11 cellular contexts compared by ENCODE assay signal in genomic region chr4:13918110-13918509, GRCh38.
A peak's percentile ranks its signal among the peaks of the same experiment; 100 is the strongest.
DNase-seq lines count a peak whose midpoint lies in the region; ATAC-seq and TF ChIP-seq lines count a peak whose summit lies in the region.
"Had no signal": no experiment of that assay in that cellular context is flagged by ENCODE, and none has a peak within 500 bp of the region (broad histone marks: within the 10 kb centered on the region; RNA-seq: fewer than 3 reads in every experiment).

No MANE protein-coding gene starts in this region.

- H4K20me1 ChIP-seq in osteoblast (ENCODE audit: insufficient read depth, low read length): no peaks in the 10 kb centered on the region

- H3K4me1 ChIP-seq in SJSA1 (replicated peaks) (peaks cover 44% of the 10 kb centered on the region), osteoblast (ENCODE audit: insufficient read depth, low read length) (peaks cover 66% of the 10 kb centered on the region)
- H3K4me1 ChIP-seq: right lobe of liver had no signal

- no peaks in the 10 kb centered on the region for H3K79me2 ChIP-seq in osteoblast (ENCODE audit: insufficient read depth, low read length)

- H3K4me3 ChIP-seq in SJSA1 (no peak overlapping the region), fibroblast of pulmonary artery (replicated peaks; ENCODE audit: low read depth, low read length) (no peak overlapping the region), osteoblast (ENCODE audit: insufficient read depth, low read length) (no peak overlapping the region)
- H3K4me3 ChIP-seq: right lobe of liver had no signal

- no peaks in the 10 kb centered on the region for H3K36me3 Mint-ChIP-seq in stimulated activated naive B cell treated with anti-CD40 and anti-IgM and Interleukin-4, amounts not matched to agents 10 μg/mL and 1 μg/mL and 100 μg/mL, for 72 hours
- H3K36me3 Mint-ChIP-seq: CD4-positive, alpha-beta memory T cell had no signal

- H3K27me3 Mint-ChIP-seq in stimulated activated naive B cell treated with anti-CD40 and anti-IgM and Interleukin-4, amounts not matched to agents 10 μg/mL and 1 μg/mL and 100 μg/mL, for 72 hours: peaks cover 5 to 9% of the 10 kb centered on the region in 2 donors

- H3K36me3 ChIP-seq in SJSA1 (no peaks in the 10 kb centered on the region), osteoblast (ENCODE audit: insufficient read depth, low read length) (no peaks in the 10 kb centered on the region)
- H3K36me3 ChIP-seq: right lobe of liver had no signal

- no peaks in the 10 kb centered on the region for H3K9me3 ChIP-seq in SJSA1 (replicated peaks)
- H3K9me3 ChIP-seq in osteoblast (ENCODE audit: low read depth, low read length): no peaks in the 10 kb centered on the region
- H3K9me3 ChIP-seq: right lobe of liver had no signal

- no peak overlapping the region for H3K27ac Mint-ChIP-seq in stimulated activated naive B cell treated with anti-CD40 and anti-IgM and Interleukin-4, amounts not matched to agents 10 μg/mL and 1 μg/mL and 100 μg/mL, for 72 hours
- H3K27ac Mint-ChIP-seq: CD4-positive, alpha-beta memory T cell; dendritic cell treated with granulocyte-macrophage colony-stimulating factor and Interleukin-4, amounts not matched to agents 40 ng/mL and 50 ng/mL, for 4 days had no signal

- peaks cover 0 to 5% of the 10 kb centered on the region in 2 donors for H3K4me1 Mint-ChIP-seq in stimulated activated naive B cell treated with anti-CD40 and anti-IgM and Interleukin-4, amounts not matched to agents 10 μg/mL and 1 μg/mL and 100 μg/mL, for 72 hours
- H3K4me1 Mint-ChIP-seq: CD4-positive, alpha-beta memory T cell had no signal

- TF ChIP-seq CTCF in AG09319 (IDR thresholded peaks at IDR 0.05; ENCODE audit: low read depth, low read length) (no peak), fibroblast of pulmonary artery (IDR thresholded peaks at IDR 0.05; ENCODE audit: low read length, missing control alignments) (no peak), osteoblast (IDR thresholded peaks at IDR 0.05; ENCODE audit: extremely low read depth, low read depth, low read length) (no peak)

- no peaks in the 10 kb centered on the region for H3K9me3 Mint-ChIP-seq in stimulated activated naive B cell treated with anti-CD40 and anti-IgM and Interleukin-4, amounts not matched to agents 10 μg/mL and 1 μg/mL and 100 μg/mL, for 72 hours
- H3K9me3 Mint-ChIP-seq: dendritic cell treated with granulocyte-macrophage colony-stimulating factor and Interleukin-4, amounts not matched to agents 40 ng/mL and 50 ng/mL, for 4 days had no signal

- H3K4me2 ChIP-seq in osteoblast (ENCODE audit: insufficient read depth, low read length): peak overlapping the region; percentile 12

- DNase-seq in AG09319 (ENCODE audit: extremely low read depth, low read depth) (peak; percentile 94), SJSA1 (ENCODE audit: low read depth in 1 of 2, low spot score in 2 of 2) (peak; percentile 45 to 63), fibroblast of pulmonary artery (ENCODE audit: low read depth) (peak; percentile 92), osteoblast (ENCODE audit: insufficient read length, low spot score, missing footprints) (peak; percentile 44), COR-L47 (lab: John Stamatoyannopoulos, UW) (no peak), amygdala (lab: John Stamatoyannopoulos, UW) (no peak)
- no peak for DNase-seq in stimulated activated naive B cell treated with anti-CD40 and anti-IgM and Interleukin-4, amounts not matched to agents 10 μg/mL and 1 μg/mL and 100 μg/mL, for 72 hours
- DNase-seq: CD4-positive, alpha-beta memory T cell; right lobe of liver had no signal

- no peak overlapping the region for H2AFZ ChIP-seq in osteoblast (ENCODE audit: low read length)

- H3K27me3 ChIP-seq in SJSA1 (replicated peaks) (no peaks in the 10 kb centered on the region), osteoblast (ENCODE audit: insufficient read depth, low read length) (no peaks in the 10 kb centered on the region)
- H3K27me3 ChIP-seq: right lobe of liver had no signal

- no peak for ATAC-seq in stimulated activated naive B cell treated with anti-CD40 and anti-IgM and Interleukin-4, amounts not matched to agents 10 μg/mL and 1 μg/mL and 100 μg/mL, for 72 hours (replicated peaks)
- no peak for ATAC-seq in HG03108 (IDR thresholded peaks at IDR 0.05; ENCODE audit: unreplicated experiment)

- no peak overlapping the region for H3K4me3 Mint-ChIP-seq in stimulated activated naive B cell treated with anti-CD40 and anti-IgM and Interleukin-4, amounts not matched to agents 10 μg/mL and 1 μg/mL and 100 μg/mL, for 72 hours
- H3K4me3 Mint-ChIP-seq: CD4-positive, alpha-beta memory T cell; dendritic cell treated with granulocyte-macrophage colony-stimulating factor and Interleukin-4, amounts not matched to agents 40 ng/mL and 50 ng/mL, for 4 days had no signal

- H3K27ac ChIP-seq in SJSA1 (peak overlapping the region; percentile 98), osteoblast (ENCODE audit: low read depth, low read length) (peak overlapping the region; percentile 97)
- H3K27ac ChIP-seq: right lobe of liver had no signal

Comparison
In these comparisons a context has a peak if more than half of its experiments do, and no peak if none do; other contexts are left out.
1. DNase-seq: peak in AG09319 (single experiment), SJSA1 (2 of 2), fibroblast of pulmonary artery (single experiment) and osteoblast (single experiment); none in COR-L47 (single experiment), stimulated activated naive B cell treated with anti-CD40 and anti-IgM and Interleukin-4, amounts not matched to agents 10 μg/mL and 1 μg/mL and 100 μg/mL, for 72 hours (single experiment) and amygdala (0 of 56).